Comparison of ENCODE assay signal across 9 cellular contexts in the genomic region with DNA sequence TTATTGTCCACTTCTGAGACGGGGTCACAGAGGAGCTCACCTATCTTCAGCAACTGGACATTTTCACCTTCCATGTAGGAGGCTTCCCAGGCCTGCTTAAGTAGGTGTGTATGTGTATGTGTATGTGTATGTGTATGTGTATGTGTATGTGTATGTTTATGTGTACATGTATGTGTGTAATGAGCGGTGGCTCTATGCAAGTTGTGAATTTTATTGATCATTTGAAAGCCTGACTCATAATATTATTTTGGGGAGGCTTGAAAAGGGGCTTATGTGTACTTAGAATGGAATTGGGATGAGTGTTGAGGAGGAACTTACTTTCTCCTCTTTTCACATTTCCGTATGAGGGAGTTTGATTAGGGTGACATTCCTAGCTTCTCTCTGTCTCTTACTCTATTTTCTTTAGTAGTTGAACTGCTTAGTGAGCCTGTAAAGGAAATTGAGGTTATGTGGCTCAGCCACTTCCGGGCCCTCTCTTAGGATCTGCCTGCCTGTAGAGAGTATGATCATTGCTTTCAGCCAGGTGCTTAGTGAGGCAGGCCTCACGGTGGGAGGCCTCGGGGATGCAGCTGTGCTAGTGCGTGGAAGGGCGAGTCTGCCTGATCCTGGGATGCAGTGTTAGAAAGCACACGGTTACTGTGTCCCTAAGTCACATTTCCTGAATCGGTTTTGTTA.
DNase-seq lines count a peak whose midpoint lies in the region; ATAC-seq and TF ChIP-seq lines count a peak whose summit lies in the region.
"Had no signal": no experiment of that assay in that cellular context is flagged by ENCODE, and none has a peak within 500 bp of the region (broad histone marks: within the 10 kb centered on the region; RNA-seq: fewer than 3 reads in every experiment).

No MANE protein-coding gene starts in this region.

- H3K9me3 ChIP-seq in GM23248 (ENCODE audit: low read depth), result no peaks in the 10 kb centered on the region
- H3K9me3 ChIP-seq: SJSA1 had no signal

- H3K4me3 ChIP-seq in GM23248, result no peak overlapping the region
- H3K4me3 ChIP-seq: SJSA1 had no signal

- TF ChIP-seq POLR2A in GM18951 (IDR thresholded peaks at IDR 0.05; ENCODE audit: extremely low read depth, insufficient read depth, insufficient read length), result peak; percentile 49

- no peaks in the 10 kb centered on the region for H3K9me2 ChIP-seq in GM23248 (ENCODE audit: insufficient read depth)

- no peaks in the 10 kb centered on the region for H3K79me2 ChIP-seq in GM23248 (ENCODE audit: insufficient read depth)

- no peaks in the 10 kb centered on the region for H4K20me1 ChIP-seq in GM23248 (ENCODE audit: insufficient read depth)

- H3K36me3 ChIP-seq in GM23248 (ENCODE audit: low read depth), result no peaks in the 10 kb centered on the region
- H3K36me3 ChIP-seq: SJSA1 had no signal

- H3F3A ChIP-seq in GM23248 (ENCODE audit: insufficient read depth), result peaks cover 8% of the 10 kb centered on the region; the same call in 1 of the 2 replicates

- no peak overlapping the region for H3K27ac ChIP-seq in GM23248
- H3K27ac ChIP-seq: SJSA1 had no signal

- no peak overlapping the region for H3K9ac ChIP-seq in GM23248

- no peaks in the 10 kb centered on the region for H3K27me3 ChIP-seq in GM23248 (replicated peaks; ENCODE audit: insufficient read depth)
- H3K27me3 ChIP-seq: SJSA1 had no signal

- DNase-seq in NCI-H345 treated with DMSO at 0.1 percent for 48 hours (lab: John Stamatoyannopoulos, UW; ENCODE audit: unreplicated experiment) (peak; percentile 28), activated T-helper 1 cell treated with Interleukin-2 at 50 U/mL for 16 hours (ENCODE audit: low read depth) (peak; percentile 56), GM23248 (no peak), NCI-H774 (lab: John Stamatoyannopoulos, UW) (no peak), 8988T (no peak)
- peak; percentile 51 for DNase-seq in stimulated activated CD4-positive, alpha-beta T cell treated with anti-CD3 and anti-CD28 coated beads, Interleukin-4, amount 100 ng/mL, for 1 hour

- no peak overlapping the region for H3K4me2 ChIP-seq in GM23248 (ENCODE audit: unreplicated experiment)

- no peak overlapping the region for H2AFZ ChIP-seq in GM23248

- in situ Hi-C loops in GM18951 (cut with MboI; ENCODE audit: low sequenced_read_pairs, unreplicated experiment), result loop anchor here (10.0 kb wide), 1 partner anchor 265 kb away; no protein-coding TSS in a partner anchor
- in situ Hi-C loops in GM23248 (cut with MboI), result loop anchor here (5.0 to 10.0 kb wide), 2 partner anchors 105 to 267 kb away; no protein-coding TSS in a partner anchor

- ATAC-seq in HG02852 (IDR thresholded peaks at IDR 0.05; ENCODE audit: unreplicated experiment), result peak; percentile 82

- H3K4me1 ChIP-seq in GM23248 (ENCODE audit: insufficient read depth), result peaks cover 25% of the 10 kb centered on the region

- 88% methylated on average over 10 of the region's 10 CpGs for WGBS in GM23248 (ENCODE audit: low coverage in 1 of 2, low lambda C conversion rate in 2 of 2, missing lambda C conversion rate in 2 of 2), 2 experiments

Comparison
In these comparisons a context has a peak if more than half of its experiments do, and no peak if none do; other contexts are left out.
1. DNase-seq: peak in NCI-H345 treated with DMSO at 0.1 percent for 48 hours (single experiment), activated T-helper 1 cell treated with Interleukin-2 at 50 U/mL for 16 hours (single experiment) and stimulated activated CD4-positive, alpha-beta T cell treated with anti-CD3 and anti-CD28 coated beads, Interleukin-4, amount 100 ng/mL, for 1 hour (single experiment); none in GM23248 (single experiment), NCI-H774 (single experiment) and 8988T (single experiment).